In genomic region chr17:35063514-35064223, GRCh38 we compare ENCODE assay signal across 1 cellular context.
TF ChIP-seq lines count a peak whose summit lies in the region.

A gene with protein sequence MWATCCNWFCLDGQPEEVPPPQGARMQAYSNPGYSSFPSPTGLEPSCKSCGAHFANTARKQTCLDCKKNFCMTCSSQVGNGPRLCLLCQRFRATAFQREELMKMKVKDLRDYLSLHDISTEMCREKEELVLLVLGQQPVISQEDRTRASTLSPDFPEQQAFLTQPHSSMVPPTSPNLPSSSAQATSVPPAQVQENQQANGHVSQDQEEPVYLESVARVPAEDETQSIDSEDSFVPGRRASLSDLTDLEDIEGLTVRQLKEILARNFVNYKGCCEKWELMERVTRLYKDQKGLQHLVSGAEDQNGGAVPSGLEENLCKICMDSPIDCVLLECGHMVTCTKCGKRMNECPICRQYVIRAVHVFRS (minus strand): TSS chr17:35063707. CDS start chr17:35026553, 37,154 bp downstream.

TF ChIP-seq in HepG2, 621 proteins besides CTCF, POLR2A, EP300 and RAD21 (continued from another document and continues in another):
- TF ChIP-seq CEBPB (IDR thresholded peaks at IDR 0.05; ENCODE audit: borderline replicate concordance, low read depth, low read length), result peak; percentile 100
- TF ChIP-seq, protein P1, sequence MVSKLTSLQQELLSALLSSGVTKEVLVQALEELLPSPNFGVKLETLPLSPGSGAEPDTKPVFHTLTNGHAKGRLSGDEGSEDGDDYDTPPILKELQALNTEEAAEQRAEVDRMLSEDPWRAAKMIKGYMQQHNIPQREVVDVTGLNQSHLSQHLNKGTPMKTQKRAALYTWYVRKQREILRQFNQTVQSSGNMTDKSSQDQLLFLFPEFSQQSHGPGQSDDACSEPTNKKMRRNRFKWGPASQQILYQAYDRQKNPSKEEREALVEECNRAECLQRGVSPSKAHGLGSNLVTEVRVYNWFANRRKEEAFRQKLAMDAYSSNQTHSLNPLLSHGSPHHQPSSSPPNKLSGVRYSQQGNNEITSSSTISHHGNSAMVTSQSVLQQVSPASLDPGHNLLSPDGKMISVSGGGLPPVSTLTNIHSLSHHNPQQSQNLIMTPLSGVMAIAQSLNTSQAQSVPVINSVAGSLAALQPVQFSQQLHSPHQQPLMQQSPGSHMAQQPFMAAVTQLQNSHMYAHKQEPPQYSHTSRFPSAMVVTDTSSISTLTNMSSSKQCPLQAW (CRISPR knock-in tag; IDR thresholded peaks at IDR 0.05), result peak; percentile 76
- TF ChIP-seq ZNF687 (CRISPR knock-in tag; IDR thresholded peaks at IDR 0.05), result peak; percentile 31; the same call in 1 of the 2 replicates
- TF ChIP-seq ZNF510 (CRISPR knock-in tag; IDR thresholded peaks at IDR 0.05; ENCODE audit: low read depth), result 0 out of 2 replicates have a peak, but pooled peaks have one; percentile 69
- peak; percentile 78 for TF ChIP-seq ZBTB43 (CRISPR knock-in tag; conservative IDR thresholded peaks at IDR 0.05)
- 0 out of 2 replicates have a peak, but pooled peaks have one; percentile 50 for TF ChIP-seq ZNF674 (CRISPR knock-in tag; IDR thresholded peaks at IDR 0.05; ENCODE audit: low read depth)
- peak; percentile 58 for TF ChIP-seq ZFX (CRISPR knock-in tag; IDR thresholded peaks at IDR 0.05; ENCODE audit: low read depth)
- 0 out of 4 replicates have a peak, but pooled peaks of 1 of the 2 experiments have one; percentile 32 for TF ChIP-seq NR2F1 (CRISPR knock-in tag; IDR thresholded peaks at IDR 0.05)
- peak; percentile 79; the same call in 1 of the 2 replicates for TF ChIP-seq KDM3A (CRISPR knock-in tag; IDR thresholded peaks at IDR 0.05; ENCODE audit: low read depth)
- TF ChIP-seq IKZF5 (CRISPR knock-in tag; IDR thresholded peaks at IDR 0.05), result peak; percentile 61; the same call in 1 of the 2 replicates
- TF ChIP-seq ZNF318 (CRISPR knock-in tag; IDR thresholded peaks at IDR 0.05), result no peak
- peak; percentile 53; the same call in 1 of the 2 replicates for TF ChIP-seq ZNF792 (CRISPR knock-in tag; IDR thresholded peaks at IDR 0.05)
- peak; percentile 74 for TF ChIP-seq ZBTB38 (CRISPR knock-in tag; IDR thresholded peaks at IDR 0.05)
- TF ChIP-seq, protein P2, sequence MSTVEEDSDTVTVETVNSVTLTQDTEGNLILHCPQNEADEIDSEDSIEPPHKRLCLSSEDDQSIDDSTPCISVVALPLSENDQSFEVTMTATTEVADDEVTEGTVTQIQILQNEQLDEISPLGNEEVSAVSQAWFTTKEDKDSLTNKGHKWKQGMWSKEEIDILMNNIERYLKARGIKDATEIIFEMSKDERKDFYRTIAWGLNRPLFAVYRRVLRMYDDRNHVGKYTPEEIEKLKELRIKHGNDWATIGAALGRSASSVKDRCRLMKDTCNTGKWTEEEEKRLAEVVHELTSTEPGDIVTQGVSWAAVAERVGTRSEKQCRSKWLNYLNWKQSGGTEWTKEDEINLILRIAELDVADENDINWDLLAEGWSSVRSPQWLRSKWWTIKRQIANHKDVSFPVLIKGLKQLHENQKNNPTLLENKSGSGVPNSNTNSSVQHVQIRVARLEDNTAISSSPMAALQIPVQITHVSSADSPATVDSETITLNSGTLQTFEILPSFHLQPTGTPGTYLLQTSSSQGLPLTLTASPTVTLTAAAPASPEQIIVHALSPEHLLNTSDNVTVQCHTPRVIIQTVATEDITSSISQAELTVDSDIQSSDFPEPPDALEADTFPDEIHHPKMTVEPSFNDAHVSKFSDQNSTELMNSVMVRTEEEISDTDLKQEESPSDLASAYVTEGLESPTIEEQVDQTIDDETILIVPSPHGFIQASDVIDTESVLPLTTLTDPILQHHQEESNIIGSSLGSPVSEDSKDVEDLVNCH (CRISPR knock-in tag; IDR thresholded peaks at IDR 0.05), result no peak
- peak; percentile 70 for TF ChIP-seq ATF7 (IDR thresholded peaks at IDR 0.05)
- TF ChIP-seq ATF7 (CRISPR knock-in tag; IDR thresholded peaks at IDR 0.05), result peak; percentile 94
- TF ChIP-seq SMAD3 (CRISPR knock-in tag; IDR thresholded peaks at IDR 0.05), result peak; percentile 81
- TF ChIP-seq CREM (IDR thresholded peaks at IDR 0.05), result peak; percentile 61; the same call in 1 of the 2 replicates
- no peak for TF ChIP-seq CREM (CRISPR knock-in tag; IDR thresholded peaks at IDR 0.05)
- TF ChIP-seq MATR3 (CRISPR knock-in tag; IDR thresholded peaks at IDR 0.05), result no peak
- 0 out of 2 replicates have a peak, but pooled peaks have one; percentile 36 for TF ChIP-seq SMAD1 (CRISPR knock-in tag; IDR thresholded peaks at IDR 0.05; ENCODE audit: borderline replicate concordance, low read depth)
- TF ChIP-seq, protein P3, sequence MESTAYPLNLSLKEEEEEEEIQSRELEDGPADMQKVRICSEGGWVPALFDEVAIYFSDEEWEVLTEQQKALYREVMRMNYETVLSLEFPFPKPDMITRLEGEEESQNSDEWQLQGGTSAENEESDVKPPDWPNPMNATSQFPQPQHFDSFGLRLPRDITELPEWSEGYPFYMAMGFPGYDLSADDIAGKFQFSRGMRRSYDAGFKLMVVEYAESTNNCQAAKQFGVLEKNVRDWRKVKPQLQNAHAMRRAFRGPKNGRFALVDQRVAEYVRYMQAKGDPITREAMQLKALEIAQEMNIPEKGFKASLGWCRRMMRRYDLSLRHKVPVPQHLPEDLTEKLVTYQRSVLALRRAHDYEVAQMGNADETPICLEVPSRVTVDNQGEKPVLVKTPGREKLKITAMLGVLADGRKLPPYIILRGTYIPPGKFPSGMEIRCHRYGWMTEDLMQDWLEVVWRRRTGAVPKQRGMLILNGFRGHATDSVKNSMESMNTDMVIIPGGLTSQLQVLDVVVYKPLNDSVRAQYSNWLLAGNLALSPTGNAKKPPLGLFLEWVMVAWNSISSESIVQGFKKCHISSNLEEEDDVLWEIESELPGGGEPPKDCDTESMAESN (CRISPR knock-in tag; conservative IDR thresholded peaks at IDR 0.05), result peak; percentile 75
- no peak for TF ChIP-seq SOX13 (IDR thresholded peaks at IDR 0.05)
- TF ChIP-seq SOX13 (CRISPR knock-in tag; conservative IDR thresholded peaks at IDR 0.05 in 1 of 2, IDR thresholded peaks at IDR 0.05 in 1 of 2), result peak in 1 of 2 experiments; percentile 81; a peak in 2 of 4 replicates
- TF ChIP-seq ZNF30 (CRISPR knock-in tag; IDR thresholded peaks at IDR 0.05), result no peak
- peak; percentile 80; the same call in 1 of the 2 replicates for TF ChIP-seq ZNF292 (CRISPR knock-in tag; IDR thresholded peaks at IDR 0.05; ENCODE audit: borderline replicate concordance, low read depth)
- peak; percentile 93 for TF ChIP-seq FOXA3 (CRISPR knock-in tag; IDR thresholded peaks at IDR 0.05)
- TF ChIP-seq PLRG1 (conservative IDR thresholded peaks at IDR 0.05), result no peak
- 0 out of 2 replicates have a peak, but pooled peaks have one; percentile 25 for TF ChIP-seq RBFOX2 (IDR thresholded peaks at IDR 0.05; ENCODE audit: low read depth, low read length)
- TF ChIP-seq, protein P4, sequence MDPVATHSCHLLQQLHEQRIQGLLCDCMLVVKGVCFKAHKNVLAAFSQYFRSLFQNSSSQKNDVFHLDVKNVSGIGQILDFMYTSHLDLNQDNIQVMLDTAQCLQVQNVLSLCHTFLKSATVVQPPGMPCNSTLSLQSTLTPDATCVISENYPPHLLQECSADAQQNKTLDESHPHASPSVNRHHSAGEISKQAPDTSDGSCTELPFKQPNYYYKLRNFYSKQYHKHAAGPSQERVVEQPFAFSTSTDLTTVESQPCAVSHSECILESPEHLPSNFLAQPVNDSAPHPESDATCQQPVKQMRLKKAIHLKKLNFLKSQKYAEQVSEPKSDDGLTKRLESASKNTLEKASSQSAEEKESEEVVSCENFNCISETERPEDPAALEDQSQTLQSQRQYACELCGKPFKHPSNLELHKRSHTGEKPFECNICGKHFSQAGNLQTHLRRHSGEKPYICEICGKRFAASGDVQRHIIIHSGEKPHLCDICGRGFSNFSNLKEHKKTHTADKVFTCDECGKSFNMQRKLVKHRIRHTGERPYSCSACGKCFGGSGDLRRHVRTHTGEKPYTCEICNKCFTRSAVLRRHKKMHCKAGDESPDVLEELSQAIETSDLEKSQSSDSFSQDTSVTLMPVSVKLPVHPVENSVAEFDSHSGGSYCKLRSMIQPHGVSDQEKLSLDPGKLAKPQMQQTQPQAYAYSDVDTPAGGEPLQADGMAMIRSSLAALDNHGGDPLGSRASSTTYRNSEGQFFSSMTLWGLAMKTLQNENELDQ (CRISPR knock-in tag; IDR thresholded peaks at IDR 0.05; ENCODE audit: borderline replicate concordance), result no peak
